In the genomic region with DNA sequence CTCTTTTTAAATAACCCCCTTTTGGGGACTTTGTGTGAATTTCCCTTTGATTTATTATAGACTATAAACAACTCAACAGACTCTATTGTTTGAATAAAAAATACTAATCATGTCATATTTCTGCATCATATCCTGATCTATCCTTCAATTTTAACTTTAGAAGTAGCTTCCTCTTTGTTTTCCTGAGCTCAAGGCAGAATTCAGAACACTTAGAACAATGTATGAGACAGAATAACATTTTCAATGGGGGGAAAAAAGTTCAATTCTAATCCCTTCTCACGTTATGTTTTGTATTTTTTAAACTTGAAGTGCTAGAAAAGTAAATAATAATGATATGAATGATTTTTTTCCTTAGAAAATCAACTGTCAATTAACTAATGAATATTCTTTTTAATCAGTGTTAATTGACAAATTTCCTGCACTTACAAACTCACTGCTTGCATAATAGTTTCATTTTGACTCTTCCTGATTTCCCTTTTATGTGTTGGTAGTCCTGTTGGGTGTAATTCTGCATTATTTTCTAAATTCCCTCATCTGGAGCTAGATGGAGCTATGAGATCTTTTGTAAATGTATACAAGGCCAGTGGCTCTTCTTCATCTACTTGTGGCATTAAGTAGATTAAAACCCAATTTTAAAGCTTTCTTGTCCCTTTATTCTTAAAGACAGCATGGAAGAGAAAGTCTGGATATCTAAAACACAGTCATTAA, we compare ENCODE assay signal across 8 cellular contexts.
A peak's percentile ranks its signal among the peaks of the same experiment; 100 is the strongest.
DNase-seq lines count a peak whose midpoint lies in the region; ATAC-seq and TF ChIP-seq lines count a peak whose summit lies in the region.

No MANE protein-coding gene starts in this region.

- whole genome bisulfite sequencing in endodermal cell (ENCODE audit: insufficient coverage in 1 of 2, insufficient read length in 1 of 2), 2 experiments = 86% methylated on average over 1 of the region's 1 CpG; no CpG with 5 or more reads in 1 of the 2 experiments

- H3K36me3 Mint-ChIP-seq in activated CD8-positive, alpha-beta memory T cell treated with anti-CD3 and anti-CD28 coated beads, Interleukin-2, amount 10 ng/mL, durations not matched to agents 7 days and 5 days = no peaks in the 10 kb centered on the region
- no peaks in the 10 kb centered on the region for H3K36me3 Mint-ChIP-seq in endodermal cell (ENCODE audit: low read depth)
- no peaks in the 10 kb centered on the region for H3K36me3 Mint-ChIP-seq in osteocyte (ENCODE audit: unreplicated experiment)

- H3K9ac ChIP-seq in endodermal cell (ENCODE audit: extremely low read depth, low read length, poor library complexity, severe bottlenecking) = no peak overlapping the region

- H3K4me3 Mint-ChIP-seq in activated CD8-positive, alpha-beta memory T cell treated with anti-CD3 and anti-CD28 coated beads, Interleukin-2, amount 10 ng/mL, durations not matched to agents 7 days and 5 days = no peak overlapping the region
- H3K4me3 Mint-ChIP-seq in endodermal cell = no peak overlapping the region
- H3K4me3 Mint-ChIP-seq in osteocyte (ENCODE audit: unreplicated experiment) = no peak overlapping the region

- no peak overlapping the region for H3K27ac ChIP-seq in endodermal cell (ENCODE audit: low read depth, low read length)

- H3K9me3 Mint-ChIP-seq in activated CD8-positive, alpha-beta memory T cell treated with anti-CD3 and anti-CD28 coated beads, Interleukin-2, amount 10 ng/mL, durations not matched to agents 7 days and 5 days (ENCODE audit: low read depth) = no peaks in the 10 kb centered on the region
- no peaks in the 10 kb centered on the region for H3K9me3 Mint-ChIP-seq in endodermal cell
- H3K9me3 Mint-ChIP-seq in osteocyte (ENCODE audit: unreplicated experiment) = no peaks in the 10 kb centered on the region

- H3K36me3 ChIP-seq in endodermal cell (ENCODE audit: control insufficient read depth, insufficient read depth, low read length) = no peaks in the 10 kb centered on the region

- H3K27me3 Mint-ChIP-seq in activated CD8-positive, alpha-beta memory T cell treated with anti-CD3 and anti-CD28 coated beads, Interleukin-2, amount 10 ng/mL, durations not matched to agents 7 days and 5 days = no peaks in the 10 kb centered on the region
- H3K27me3 Mint-ChIP-seq in endodermal cell (ENCODE audit: insufficient read depth) (no peaks in the 10 kb centered on the region), osteocyte (ENCODE audit: unreplicated experiment) (no peaks in the 10 kb centered on the region)

- TF ChIP-seq CTCF in endodermal cell (conservative IDR thresholded peaks at IDR 0.05) (peak; percentile 60), osteocyte (IDR thresholded peaks at IDR 0.05) (peak; percentile 73)

- DNase-seq in activated CD8-positive, alpha-beta memory T cell treated with anti-CD3 and anti-CD28 coated beads, Interleukin-2, amount 10 ng/mL, durations not matched to agents 7 days and 5 days = no peak
- DNase-seq in activated CD8-positive, alpha-beta memory T cell treated with anti-CD3 and anti-CD28 coated beads for 24 hours = no peak
- DNase-seq in NCI-H748 treated with DMSO at 0.1 percent for 48 hours (lab: John Stamatoyannopoulos, UW) = peak; percentile 41
- no peak for DNase-seq in endodermal cell
- no peak for DNase-seq in osteocyte (ENCODE audit: extremely low spot score, unreplicated experiment)
- DNase-seq in OCI-M2 (lab: John Stamatoyannopoulos, UW; ENCODE audit: unreplicated experiment) = no peak

- no peak overlapping the region for H3K27ac Mint-ChIP-seq in activated CD8-positive, alpha-beta memory T cell treated with anti-CD3 and anti-CD28 coated beads, Interleukin-2, amount 10 ng/mL, durations not matched to agents 7 days and 5 days
- H3K27ac Mint-ChIP-seq in endodermal cell (no peak overlapping the region), osteocyte (ENCODE audit: unreplicated experiment) (no peak overlapping the region)

- no peak overlapping the region for H3K4me3 ChIP-seq in endodermal cell (ENCODE audit: low read length)

- H3K9me3 ChIP-seq in endodermal cell (ENCODE audit: control insufficient read depth, low read length) = no peaks in the 10 kb centered on the region

- peak; percentile 33 for ATAC-seq in activated CD8-positive, alpha-beta memory T cell treated with anti-CD3 and anti-CD28 coated beads, Interleukin-2, amount 10 ng/mL, durations not matched to agents 7 days and 5 days
- ATAC-seq in GM21390 (IDR thresholded peaks at IDR 0.05; ENCODE audit: unreplicated experiment) (no peak), GM18867 (IDR thresholded peaks at IDR 0.05; ENCODE audit: unreplicated experiment) (no peak)

- H3K27me3 ChIP-seq in endodermal cell (ENCODE audit: control insufficient read depth, insufficient read depth, low read length, poor library complexity, severe bottlenecking) = no peaks in the 10 kb centered on the region

- CTCF ChIA-PET in activated CD8-positive, alpha-beta memory T cell treated with anti-CD3 and anti-CD28 coated beads, Interleukin-2, amount 10 ng/mL, durations not matched to agents 7 days and 5 days (lab: Charles Lee) = interaction anchor here (1.8 kb wide), 1 partner anchor 10 kb away, joined by 7 read pairs; no protein-coding TSS in a partner anchor

- no peaks in the 10 kb centered on the region for H3K4me1 ChIP-seq in endodermal cell (ENCODE audit: control insufficient read depth, insufficient read depth, low read length)

- peaks cover 2% of the 10 kb centered on the region for H3K4me1 Mint-ChIP-seq in activated CD8-positive, alpha-beta memory T cell treated with anti-CD3 and anti-CD28 coated beads, Interleukin-2, amount 10 ng/mL, durations not matched to agents 7 days and 5 days
- H3K4me1 Mint-ChIP-seq in endodermal cell (no peaks in the 10 kb centered on the region), osteocyte (ENCODE audit: unreplicated experiment) (peaks cover 21% of the 10 kb centered on the region)
